In the genomic region with DNA sequence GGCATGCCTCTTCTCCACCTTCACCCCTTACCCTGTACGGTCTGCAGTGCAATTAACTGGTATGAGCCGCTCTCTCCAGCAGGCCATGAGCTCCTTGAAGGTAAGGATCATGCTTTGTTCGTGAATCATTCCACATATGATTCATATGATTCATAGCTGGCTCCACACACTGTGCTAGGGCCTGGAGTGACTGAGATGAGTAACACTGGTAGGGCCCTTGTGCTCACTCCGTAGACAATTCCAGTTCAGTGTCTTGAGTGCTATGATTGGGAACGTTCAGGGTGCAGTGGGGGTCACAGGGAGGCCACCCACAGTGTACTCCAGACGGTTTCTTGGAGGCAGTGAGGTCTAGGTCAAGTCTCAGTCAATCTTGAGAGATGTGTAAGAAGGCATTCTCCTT, we compare ENCODE assay signal across 14 cellular contexts.
DNase-seq lines count a peak whose midpoint lies in the region; ATAC-seq and TF ChIP-seq lines count a peak whose summit lies in the region.
"Had no signal": no experiment of that assay in that cellular context is flagged by ENCODE, and none has a peak within 500 bp of the region (broad histone marks: within the 10 kb centered on the region; RNA-seq: fewer than 3 reads in every experiment).

No MANE protein-coding gene starts in this region.

- H3K9me2 ChIP-seq in SK-N-SH, result no peaks in the 10 kb centered on the region

- H2BK120ac ChIP-seq in H9 (ENCODE audit: low read depth, low read length, poor library complexity, severe bottlenecking), result no peak overlapping the region

- no peak overlapping the region for H3T11ph ChIP-seq in H9 (ENCODE audit: low read length)

- no peaks in the 10 kb centered on the region for H4K20me1 ChIP-seq in H9 (ENCODE audit: control insufficient read depth, insufficient read depth, insufficient read length)
- H4K20me1 ChIP-seq in SK-N-SH (ENCODE audit: insufficient read depth), result no peaks in the 10 kb centered on the region

- no peak overlapping the region for H3K18ac ChIP-seq in H9 (ENCODE audit: insufficient read length, low read depth, low read length)

- no peak overlapping the region for H3K27ac Mint-ChIP-seq in H9
- H3K27ac Mint-ChIP-seq: activated T-helper 1 cell treated with anti-CD3 and anti-CD28 coated beads, Interleukin-12 subunit alpha, Interleukin-12 subunit beta, Interleukin-2, Interleukin-4 antibody, amounts not matched to agents 30 ng/mL and 10 ng/mL and 1 ng/mL, durations not matched to agents 14 hours and 24 hours and 36 hours had no signal

- H2AK5ac ChIP-seq in H9 (ENCODE audit: insufficient read length, low read length), result no peak overlapping the region

- TF ChIP-seq CTCF in H9 (conservative IDR thresholded peaks at IDR 0.05), result no peak
- no peak for TF ChIP-seq CTCF in SK-N-SH (IDR thresholded peaks at IDR 0.05)
- TF ChIP-seq CTCF in foreskin fibroblast (IDR thresholded peaks at IDR 0.05; ENCODE audit: low read depth, low read length), result no peak

- H3K79me1 ChIP-seq in H9 (ENCODE audit: insufficient read depth, low read depth, low read length, poor library complexity, severe bottlenecking), result no peaks in the 10 kb centered on the region

- H3K79me2 ChIP-seq in H9 (ENCODE audit: insufficient read depth, low read length) (no peaks in the 10 kb centered on the region), SK-N-SH (ENCODE audit: insufficient read depth) (no peaks in the 10 kb centered on the region)

- CTCF ChIA-PET in SK-N-SH (lab: Yijun Ruan, JAX), result interaction anchor here (0.8 to 1.5 kb wide), 3 partner anchors 13 to 252 kb away, joined by 4 to 11 read pairs (median 6); no protein-coding TSS in a partner anchor

- TF ChIP-seq RAD21 in SK-N-SH (IDR thresholded peaks at IDR 0.05; ENCODE audit: low read length), result no peak

- H3K9me3 Mint-ChIP-seq in H9, result peaks cover 0 to 2% of the 10 kb centered on the region in 2 experiments; a peak in 1 of 5 replicates
- H3K9me3 Mint-ChIP-seq: activated T-helper 1 cell treated with anti-CD3 and anti-CD28 coated beads, Interleukin-12 subunit alpha, Interleukin-12 subunit beta, Interleukin-2, Interleukin-4 antibody, amounts not matched to agents 30 ng/mL and 10 ng/mL and 1 ng/mL, durations not matched to agents 14 hours and 24 hours and 36 hours had no signal

- no peak overlapping the region for H2BK20ac ChIP-seq in H9 (ENCODE audit: low read depth, low read length, poor library complexity, severe bottlenecking)

- H2BK5ac ChIP-seq in H9 (ENCODE audit: insufficient read length, low read length), result no peak overlapping the region

- H3K27me3 ChIP-seq in H9 (ENCODE audit: insufficient read depth, low read length), result peaks cover 18% of the 10 kb centered on the region; the same call in 1 of the 2 replicates
- H3K27me3 ChIP-seq in SK-N-SH (ENCODE audit: insufficient read depth), result peaks cover 8% of the 10 kb centered on the region; the same call in 1 of the 2 replicates

- H3K14ac ChIP-seq in H9 (ENCODE audit: insufficient read depth, low read length), result no peak overlapping the region

- no peak overlapping the region for H3K4ac ChIP-seq in H9 (ENCODE audit: low read depth, low read length)

- no peak overlapping the region for H2BK12ac ChIP-seq in H9 (ENCODE audit: insufficient read length, low read depth, low read length)

- no peak overlapping the region for H3K56ac ChIP-seq in H9 (ENCODE audit: insufficient read length, low read depth, low read length)

- H2AFZ ChIP-seq in H9 (ENCODE audit: low read length) (no peak overlapping the region), SK-N-SH (ENCODE audit: low read depth) (no peak overlapping the region)

- no peak overlapping the region for H3K23ac ChIP-seq in H9 (ENCODE audit: insufficient read length, low read depth, low read length)

- peaks cover 4% of the 10 kb centered on the region for H3K23me2 ChIP-seq in H9 (ENCODE audit: insufficient read length, low read depth, low read length, poor library complexity, severe bottlenecking)

- no peak overlapping the region for H4K5ac ChIP-seq in H9 (ENCODE audit: insufficient read length, low read depth, low read length)

- no peak overlapping the region for H4K91ac ChIP-seq in H9 (ENCODE audit: insufficient read length, low read depth, low read length)

- no peak overlapping the region; a peak in 1 of 5 replicates for H3K4me3 Mint-ChIP-seq in H9
- H3K4me3 Mint-ChIP-seq: activated T-helper 1 cell treated with anti-CD3 and anti-CD28 coated beads, Interleukin-12 subunit alpha, Interleukin-12 subunit beta, Interleukin-2, Interleukin-4 antibody, amounts not matched to agents 30 ng/mL and 10 ng/mL and 1 ng/mL, durations not matched to agents 14 hours and 24 hours and 36 hours had no signal

- no peaks in the 10 kb centered on the region for H3F3A ChIP-seq in SK-N-SH (replicated peaks; ENCODE audit: insufficient read depth)

- H3K36me3 ChIP-seq in SK-N-SH (replicated peaks in 1 of 2; ENCODE audit: control insufficient read depth in 1 of 2, insufficient read depth in 2 of 2, low read length in 1 of 2), result no peaks in the 10 kb centered on the region
- H3K36me3 ChIP-seq: sigmoid colon had no signal

- H3K9me3 ChIP-seq in H9 (ENCODE audit: control insufficient read depth, low read depth, low read length) (no peaks in the 10 kb centered on the region), SK-N-SH (no peaks in the 10 kb centered on the region)
- H3K9me3 ChIP-seq: mucosa of descending colon, sigmoid colon had no signal

- H3K4me3 ChIP-seq in SK-N-SH (ENCODE audit: low read depth in 2 of 2, low read length in 1 of 2) (no peak overlapping the region), foreskin fibroblast (ENCODE audit: low read depth in 1 of 2, low read length in 2 of 2) (no peak overlapping the region)
- H3K4me3 ChIP-seq: K562, mucosa of descending colon, sigmoid colon had no signal

- peak overlapping the region; percentile 60 for H3K4me2 ChIP-seq in H9 (ENCODE audit: insufficient read depth, insufficient read length, low read length)
- 0 out of 2 replicates have a peak overlapping the region, but pooled peaks have one; percentile 15 for H3K4me2 ChIP-seq in SK-N-SH

- WGBS in H9 (ENCODE audit: extremely low coverage, insufficient read length, low lambda C conversion rate), result no CpG with 5 or more reads among the region's 6 CpGs
- 14% methylated on average over 6 of the region's 6 CpGs for WGBS in SK-N-SH (ENCODE audit: low lambda C conversion rate)

- H3K9ac ChIP-seq in H9 (ENCODE audit: extremely low read depth, insufficient read length, low read length), result no peak overlapping the region
- no peak overlapping the region for H3K9ac ChIP-seq in SK-N-SH

- DNase-seq in H9 (no peak), SK-N-SH (no peak), foreskin fibroblast (peak; percentile 62 to 71), stromal cell of bone marrow (ENCODE audit: low read depth) (peak; percentile 37)
- DNase-seq in stimulated activated CD4-positive, alpha-beta T cell treated with anti-CD3 and anti-CD28 coated beads, Interleukin-1b, Interleukin-23, amount 100 ng/mL, for 48 hours, result no peak
- DNase-seq: activated CD4-positive, CD25-positive, alpha-beta regulatory T cell treated with anti-CD3 and anti-CD28 coated beads, Interleukin-2, amount 50 U/mL, for 72 hours; mucosa of descending colon; sigmoid colon had no signal

- no peak for ATAC-seq in HG03520 (IDR thresholded peaks at IDR 0.05; ENCODE audit: unreplicated experiment)
- ATAC-seq in GM19395 (IDR thresholded peaks at IDR 0.05; ENCODE audit: unreplicated experiment), result no peak
- ATAC-seq in HG02623 (IDR thresholded peaks at IDR 0.05; ENCODE audit: unreplicated experiment), result no peak
- ATAC-seq: mucosa of descending colon, Right ventricle myocardium inferior had no signal

- no peak overlapping the region for H3K27ac ChIP-seq in H9 (ENCODE audit: insufficient read length, low read depth, low read length)
- H3K27ac ChIP-seq in SK-N-SH (ENCODE audit: low read depth in 2 of 2, low read length in 1 of 2), result no peak overlapping the region
- H3K27ac ChIP-seq: sigmoid colon had no signal

- H3K27me3 Mint-ChIP-seq in H9 (ENCODE audit: low read depth), result peaks cover 74% of the 10 kb centered on the region

- POLR2A ChIA-PET in SK-N-SH (lab: Yijun Ruan, JAX), result no interaction called here

- no peak overlapping the region for H4K8ac ChIP-seq in H9 (replicated peaks; ENCODE audit: insufficient read length, low read depth, low read length)

- H3K4me1 ChIP-seq in H9 (ENCODE audit: insufficient read depth, low read length) (no peaks in the 10 kb centered on the region), SK-N-SH (ENCODE audit: control insufficient read depth in 1 of 2, insufficient read depth in 2 of 2, low read depth in 1 of 2, low read length in 1 of 2) (0 out of 4 replicates have a peak, but pooled peaks cover 0 to 5% of the 10 kb centered on the region in 2 experiments)
- H3K4me1 ChIP-seq: sigmoid colon had no signal

- no peak overlapping the region for H2BK15ac ChIP-seq in H9 (ENCODE audit: low read depth, low read length)

- H3K36me3 Mint-ChIP-seq in H9 (ENCODE audit: insufficient read depth in 1 of 3, low read depth in 3 of 3), result no peaks in the 10 kb centered on the region

- peaks cover 11 to 13% of the 10 kb centered on the region in 2 experiments; a peak in 3 of 4 replicates for H3K4me1 Mint-ChIP-seq in H9

- 0 out of 4 replicates have a peak, but pooled peaks of 1 of the 2 experiments have one; percentile 8 for TF ChIP-seq EP300 in SK-N-SH (IDR thresholded peaks at IDR 0.05; ENCODE audit: borderline replicate concordance in 1 of 2, low read depth in 1 of 2, low read length in 1 of 2)

TF ChIP-seq in SK-N-SH, 30 proteins besides CTCF, POLR2A, EP300 and RAD21 (continues in another document):
- TF ChIP-seq, protein P1, sequence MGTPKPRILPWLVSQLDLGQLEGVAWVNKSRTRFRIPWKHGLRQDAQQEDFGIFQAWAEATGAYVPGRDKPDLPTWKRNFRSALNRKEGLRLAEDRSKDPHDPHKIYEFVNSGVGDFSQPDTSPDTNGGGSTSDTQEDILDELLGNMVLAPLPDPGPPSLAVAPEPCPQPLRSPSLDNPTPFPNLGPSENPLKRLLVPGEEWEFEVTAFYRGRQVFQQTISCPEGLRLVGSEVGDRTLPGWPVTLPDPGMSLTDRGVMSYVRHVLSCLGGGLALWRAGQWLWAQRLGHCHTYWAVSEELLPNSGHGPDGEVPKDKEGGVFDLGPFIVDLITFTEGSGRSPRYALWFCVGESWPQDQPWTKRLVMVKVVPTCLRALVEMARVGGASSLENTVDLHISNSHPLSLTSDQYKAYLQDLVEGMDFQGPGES (IDR thresholded peaks at IDR 0.05; ENCODE audit: low read depth, low read length), result no peak
- no peak for TF ChIP-seq CHD2 (IDR thresholded peaks at IDR 0.05; ENCODE audit: low read length, partially characterized antibody)

Comparison
In these comparisons a context has a peak if more than half of its experiments do, and no peak if none do; other contexts are left out.
1. DNase-seq: peak in foreskin fibroblast (2 of 2) and stromal cell of bone marrow (single experiment); none in H9 (single experiment), SK-N-SH (single experiment) and stimulated activated CD4-positive, alpha-beta T cell treated with anti-CD3 and anti-CD28 coated beads, Interleukin-1b, Interleukin-23, amount 100 ng/mL, for 48 hours (single experiment).